1 cellular context compared by ENCODE assay signal in genomic region chr16:67872631-67873434, GRCh38.
TF ChIP-seq lines count a peak whose summit lies in the region.

TSS of gene EDC4 (plus strand) at chr16:67873052. CDS start at chr16:67873262, 210 bp downstream.

TF ChIP-seq in HEK293, 187 proteins besides CTCF, POLR2A, EP300 and RAD21 (continued from another document):
- peak; percentile 62 for TF ChIP-seq PRDM10 (tag by site-specific recombination; IDR thresholded peaks at IDR 0.05)
- 0 out of 2 replicates have a peak, but pooled peaks have one; percentile 75 for TF ChIP-seq REPIN1 (tag by site-specific recombination; IDR thresholded peaks at IDR 0.05; ENCODE audit: low read depth)
- TF ChIP-seq PRDM4 (tag by site-specific recombination; IDR thresholded peaks at IDR 0.05) = peak; percentile 54; the same call in 1 of the 2 replicates
- TF ChIP-seq ELK4 (IDR thresholded peaks at IDR 0.05; ENCODE audit: borderline replicate concordance, low read depth, low read length) = no peak
- TF ChIP-seq KLF8 (tag by site-specific recombination; IDR thresholded peaks at IDR 0.05) = peak; percentile 97
- TF ChIP-seq ZNF449 (tag by site-specific recombination; IDR thresholded peaks at IDR 0.05) = peak; percentile 52
- peak; percentile 86 for TF ChIP-seq KLF1 (tag by site-specific recombination; IDR thresholded peaks at IDR 0.05)
- no peak for TF ChIP-seq ZNF473 (tag by site-specific recombination; IDR thresholded peaks at IDR 0.05)
- no peak for TF ChIP-seq ZNF530 (tag by site-specific recombination; IDR thresholded peaks at IDR 0.05; ENCODE audit: low read depth)
- TF ChIP-seq BCL11A (tag by site-specific recombination; IDR thresholded peaks at IDR 0.05; ENCODE audit: low read depth) = peak; percentile 90
- TF ChIP-seq ZNF623 (tag by site-specific recombination; IDR thresholded peaks at IDR 0.05) = no peak; the same call in 1 of the 2 replicates
- TF ChIP-seq ZNF302 (tag by site-specific recombination; IDR thresholded peaks at IDR 0.05; ENCODE audit: low read depth) = no peak
- no peak for TF ChIP-seq ZNF645 (tag by site-specific recombination; IDR thresholded peaks at IDR 0.05)
- TF ChIP-seq MYNN (tag by site-specific recombination; IDR thresholded peaks at IDR 0.05; ENCODE audit: borderline replicate concordance) = no peak
- peak; percentile 57; the same call in 1 of the 2 replicates for TF ChIP-seq ZNF394 (tag by site-specific recombination; IDR thresholded peaks at IDR 0.05; ENCODE audit: borderline replicate concordance)
- no peak for TF ChIP-seq ZNF791 (tag by site-specific recombination; IDR thresholded peaks at IDR 0.05)
- TF ChIP-seq PRDM1 (tag by site-specific recombination; IDR thresholded peaks at IDR 0.05) = no peak
- TF ChIP-seq ZSCAN5A (tag by site-specific recombination; IDR thresholded peaks at IDR 0.05) = 0 out of 2 replicates have a peak, but pooled peaks have one; percentile 64
- no peak for TF ChIP-seq ZNF16 (tag by site-specific recombination; IDR thresholded peaks at IDR 0.05; ENCODE audit: low read depth)
- no peak for TF ChIP-seq ZNF157 (tag by site-specific recombination; IDR thresholded peaks at IDR 0.05)
- TF ChIP-seq ZBTB26 (tag by site-specific recombination; optimal IDR thresholded peaks at IDR 0.05) = peak; percentile 65
- TF ChIP-seq ZNF174 (tag by site-specific recombination; IDR thresholded peaks at IDR 0.05) = no peak
- peak; percentile 97 for TF ChIP-seq PATZ1 (tag by site-specific recombination; IDR thresholded peaks at IDR 0.05)
- TF ChIP-seq ZNF544 (tag by site-specific recombination; IDR thresholded peaks at IDR 0.05) = no peak
- TF ChIP-seq ZFP69B (tag by site-specific recombination; IDR thresholded peaks at IDR 0.05) = peak; percentile 72; the same call in 1 of the 2 replicates
- 0 out of 2 replicates have a peak, but pooled peaks have one; percentile 18 for TF ChIP-seq OSR2 (tag by site-specific recombination; IDR thresholded peaks at IDR 0.05)
- TF ChIP-seq ZNF10 (tag by site-specific recombination; IDR thresholded peaks at IDR 0.05) = no peak
- no peak for TF ChIP-seq ZNF585B (tag by site-specific recombination; IDR thresholded peaks at IDR 0.05)
- no peak for TF ChIP-seq ZNF114 (tag by site-specific recombination; IDR thresholded peaks at IDR 0.05)
- TF ChIP-seq ZNF692 (tag by site-specific recombination; IDR thresholded peaks at IDR 0.05) = peak; percentile 97
- no peak for TF ChIP-seq ZNF768 (tag by site-specific recombination; IDR thresholded peaks at IDR 0.05)
- TF ChIP-seq BCL11B (tag by site-specific recombination; IDR thresholded peaks at IDR 0.05; ENCODE audit: low read depth) = peak; percentile 59; the same call in 1 of the 2 replicates
- TF ChIP-seq ZNF433 (tag by site-specific recombination; IDR thresholded peaks at IDR 0.05; ENCODE audit: low read depth) = no peak
- no peak for TF ChIP-seq HOXA7 (CRISPR knock-in tag; IDR thresholded peaks at IDR 0.05; ENCODE audit: borderline replicate concordance)
- 0 out of 2 replicates have a peak, but pooled peaks have one; percentile 17 for TF ChIP-seq ZNF223 (tag by site-specific recombination; IDR thresholded peaks at IDR 0.05)
- no peak for TF ChIP-seq ZNF654 (tag by site-specific recombination; IDR thresholded peaks at IDR 0.05; ENCODE audit: low read depth)
- 0 out of 2 replicates have a peak, but pooled peaks have one; percentile 17 for TF ChIP-seq IKZF3 (tag by site-specific recombination; IDR thresholded peaks at IDR 0.05)
- no peak for TF ChIP-seq ZNF707 (tag by site-specific recombination; IDR thresholded peaks at IDR 0.05)
- TF ChIP-seq ZNF580 (tag by site-specific recombination; IDR thresholded peaks at IDR 0.05) = peak; percentile 99
- no peak for TF ChIP-seq ZFP41 (tag by site-specific recombination; IDR thresholded peaks at IDR 0.05; ENCODE audit: borderline replicate concordance)
